18 cellular contexts compared by ENCODE assay signal in the genomic region with DNA sequence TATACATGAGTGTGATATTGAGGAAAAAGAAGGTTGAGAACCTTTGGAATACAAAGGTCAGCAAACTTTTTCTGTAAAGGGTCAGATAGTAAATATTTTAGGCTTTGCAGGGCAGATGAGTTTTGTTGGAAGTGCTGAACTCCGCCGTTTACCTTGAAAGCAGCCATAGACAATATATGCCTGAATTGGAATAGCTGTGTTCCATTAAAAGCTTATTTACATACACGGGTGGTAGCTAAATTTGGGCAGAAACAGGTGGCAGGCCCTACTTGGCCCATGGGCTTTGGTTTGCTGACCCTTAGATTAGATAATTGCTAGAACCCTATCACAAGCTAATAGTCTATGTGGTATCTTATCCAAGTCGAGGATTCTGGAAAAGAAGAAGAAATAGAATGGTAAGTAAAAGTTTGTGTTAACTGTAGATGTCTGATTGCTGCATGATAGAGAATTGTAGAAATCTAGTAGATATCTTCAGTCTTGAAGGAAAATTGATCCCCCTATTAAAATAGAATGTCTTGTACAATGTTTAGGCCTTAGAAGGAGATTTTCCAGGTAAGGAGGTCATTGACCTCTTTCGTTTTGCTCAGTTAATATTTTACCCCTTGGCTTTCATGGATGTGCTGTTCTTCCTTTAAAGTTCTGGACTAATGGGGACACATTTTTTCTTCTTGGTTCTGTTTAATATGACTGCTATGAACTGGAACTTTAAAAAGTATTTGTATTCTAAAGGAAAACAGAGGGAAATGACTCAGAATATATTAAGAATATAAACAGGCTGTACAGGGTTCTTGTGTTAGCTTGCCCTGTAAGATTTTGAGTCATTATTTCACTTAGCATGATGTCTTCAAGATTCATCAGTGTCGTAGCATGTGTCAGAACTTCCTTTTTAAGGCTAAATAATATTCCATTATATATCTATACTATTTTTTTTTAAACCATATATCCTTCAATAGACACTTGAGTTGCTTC. TPM values are rescaled to one million over a fixed set of nuclear protein-coding genes. Genes with fewer than 3 reads are reported as not detected.
DNase-seq lines count a peak whose midpoint lies in the region; ATAC-seq, FAIRE-seq and TF ChIP-seq lines count a peak whose summit lies in the region.
"Had no signal": no experiment of that assay in that cellular context is flagged by ENCODE, and none has a peak within 500 bp of the region (broad histone marks: within the 10 kb centered on the region; RNA-seq: fewer than 3 reads in every experiment).

No MANE protein-coding gene starts in this region.

- H3K9me1 ChIP-seq in endothelial cell of umbilical vein (replicated peaks; ENCODE audit: control insufficient read depth, extremely low read depth, insufficient read depth, low read length) = no peaks in the 10 kb centered on the region

- dilution Hi-C loops in endothelial cell of umbilical vein (cut with MboI; ENCODE audit: extremely low pct_ligation_motif_present, low sequenced_read_pairs) = no loop called here

- H3K4me1 ChIP-seq in DND-41 (ENCODE audit: insufficient read depth, low read length) (peaks cover 9% of the 10 kb centered on the region), Karpas-422 (ENCODE audit: low read length) (peaks cover 32% of the 10 kb centered on the region), endothelial cell of umbilical vein (ENCODE audit: control insufficient read depth, extremely low read depth, insufficient read depth, low read length) (peaks cover 11% of the 10 kb centered on the region)

- intact Hi-C loops in endothelial cell of umbilical vein (cut with micrococcal nuclease) = loop anchor here (1.0 kb wide), 1 partner anchor 8 kb away; a partner anchor contains a TSS
- intact Hi-C loops in natural killer cell (cut with micrococcal nuclease) = no loop called here

- H2AFZ ChIP-seq in DND-41 (ENCODE audit: low read depth, low read length) (no peak overlapping the region), Karpas-422 (ENCODE audit: low read length) (no peak overlapping the region), endothelial cell of umbilical vein (ENCODE audit: low read depth, low read length) (no peak overlapping the region)

- no peak for DNase-seq in DND-41
- DNase-seq in Karpas-422 = peak; percentile 49
- peak; percentile 61 for DNase-seq in endothelial cell of umbilical vein (ENCODE audit: low read depth, low spot score)
- DNase-seq in natural killer cell = no peak
- DNase-seq in SHP77 treated with DMSO at 0.1 percent for 48 hours (lab: John Stamatoyannopoulos, UW) = no peak
- DNase-seq in activated effector memory CD4-positive, alpha-beta T cell treated with Interleukin-2 at 50 U/mL for 16 hours = no peak
- no peak for DNase-seq in midbrain (lab: John Stamatoyannopoulos, UW)
- DNase-seq: activated CD4-positive, alpha-beta T cell treated with anti-CD3 and anti-CD28 coated beads, Interleukin-2, amount 50 U/mL, for 1 hour; activated effector memory CD4-positive, alpha-beta T cell treated with anti-CD3 and anti-CD28 coated beads, Interleukin-2, amount 50 U/mL, for 16 hours; glutamatergic neuron; KG1; left colon; NCI-H524; Peyer's patch; sigmoid colon; stimulated activated naive CD4-positive, alpha-beta T cell had no signal

- peaks cover 88 to 95% of the 10 kb centered on the region in 2 donors for H3K4me1 Mint-ChIP-seq in natural killer cell

- CTCF ChIA-PET in endothelial cell of umbilical vein (lab: Charles Lee) = interaction anchor here (0.7 to 1.6 kb wide), 5 partner anchors 8 to 138 kb away, joined by 3 to 7 read pairs (median 4); a partner anchor contains a TSS

- H3K9me3 ChIP-seq in DND-41 (ENCODE audit: insufficient read depth, low read length, severe bottlenecking) = peaks cover 7% of the 10 kb centered on the region
- peaks cover 6% of the 10 kb centered on the region for H3K9me3 ChIP-seq in Karpas-422 (ENCODE audit: low read length)
- no peaks in the 10 kb centered on the region for H3K9me3 ChIP-seq in endothelial cell of umbilical vein (replicated peaks; ENCODE audit: control insufficient read depth, insufficient read depth, low read length)

- no peak for TF ChIP-seq POLR2A in endothelial cell of umbilical vein (IDR thresholded peaks at IDR 0.05; ENCODE audit: low read depth, low read length)

- H3K4me3 ChIP-seq in DND-41 (ENCODE audit: low read depth in 1 of 2, low read length in 2 of 2) = no peak overlapping the region
- no peak overlapping the region for H3K4me3 ChIP-seq in Karpas-422 (ENCODE audit: low read length)
- no peak overlapping the region for H3K4me3 ChIP-seq in endothelial cell of umbilical vein (replicated peaks in 1 of 3; ENCODE audit: insufficient read depth in 1 of 3, low read depth in 1 of 3, low read length in 3 of 3)
- H3K4me3 ChIP-seq: Peyer's patch, sigmoid colon had no signal

- H3K9me2 ChIP-seq in Karpas-422 (replicated peaks; ENCODE audit: insufficient read depth, low read length) = no peaks in the 10 kb centered on the region

- no peak overlapping the region for H3K9ac ChIP-seq in DND-41 (ENCODE audit: low read depth, low read length)
- no peak overlapping the region for H3K9ac ChIP-seq in Karpas-422 (ENCODE audit: low read length)
- no peak overlapping the region for H3K9ac ChIP-seq in endothelial cell of umbilical vein (replicated peaks; ENCODE audit: extremely low read depth, insufficient read depth, low read length)

- no TSS peak for BruUV-seq in endothelial cell of umbilical vein (replicated peaks; lab: Mats Ljungman, UMichigan)

- H4K20me1 ChIP-seq in DND-41 (ENCODE audit: insufficient read depth, low read length) (peaks cover 87% of the 10 kb centered on the region), Karpas-422 (ENCODE audit: insufficient read depth, low read depth, low read length) (peaks cover 31% of the 10 kb centered on the region), endothelial cell of umbilical vein (replicated peaks; ENCODE audit: control insufficient read depth, extremely low read depth, insufficient read depth, low read length) (peaks cover 32% of the 10 kb centered on the region)

- FAIRE-seq in endothelial cell of umbilical vein (lab: Jason Lieb, UNC) = no peak
- FAIRE-seq: urothelium cell line had no signal

- H3K27me3 ChIP-seq in DND-41 (ENCODE audit: insufficient read depth, low read length, poor library complexity) (no peaks in the 10 kb centered on the region), Karpas-422 (ENCODE audit: low read length) (no peaks in the 10 kb centered on the region), endothelial cell of umbilical vein (ENCODE audit: control insufficient read depth in 2 of 2, insufficient read depth in 2 of 2, low read length in 2 of 2) (no peaks in the 10 kb centered on the region)
- H3K27me3 ChIP-seq: Peyer's patch, sigmoid colon had no signal

- H3K79me2 ChIP-seq in DND-41 (ENCODE audit: insufficient read depth, low read length) (peaks cover 100% of the 10 kb centered on the region), Karpas-422 (ENCODE audit: low read length) (peaks cover 100% of the 10 kb centered on the region), endothelial cell of umbilical vein (ENCODE audit: control insufficient read depth, insufficient read depth, low read length) (peaks cover 100% of the 10 kb centered on the region)

- TF ChIP-seq CTCF in DND-41 (IDR thresholded peaks at IDR 0.05; ENCODE audit: borderline replicate concordance, extremely low read depth, low read length, poor library complexity, severe bottlenecking) (no peak), endothelial cell of umbilical vein (IDR thresholded peaks at IDR 0.05; ENCODE audit: extremely low read depth in 1 of 2, insufficient read depth in 1 of 2, low read depth in 1 of 2, low read length in 2 of 2) (no peak), natural killer cell (IDR thresholded peaks at IDR 0.05) (no peak)

- H3K36me3 Mint-ChIP-seq in natural killer cell = peaks cover 16% of the 10 kb centered on the region

- no peak overlapping the region for H3K4me3 Mint-ChIP-seq in natural killer cell
- H3K4me3 Mint-ChIP-seq: nephron had no signal

- POLR2A ChIA-PET in endothelial cell of umbilical vein (lab: Charles Lee) = interaction anchor here (1.5 kb wide), 1 partner anchor 9 kb away, joined by 3 read pairs; no protein-coding TSS in a partner anchor

- peak overlapping the region; percentile 8 to 32 for H3K27ac Mint-ChIP-seq in natural killer cell
- H3K27ac Mint-ChIP-seq: nephron had no signal

- H3K9me3 Mint-ChIP-seq in natural killer cell = peaks cover 3 to 6% of the 10 kb centered on the region in 2 donors

- H3K27me3 Mint-ChIP-seq in natural killer cell (ENCODE audit: low read depth in 2 of 2) = no peaks in the 10 kb centered on the region

- H3K4me2 ChIP-seq in DND-41 (ENCODE audit: insufficient read depth, low read length) (peak overlapping the region; percentile 5; the same call in 1 of the 2 replicates), Karpas-422 (ENCODE audit: low read depth, low read length, poor library complexity, severe bottlenecking) (peak overlapping the region; percentile 15), endothelial cell of umbilical vein (ENCODE audit: insufficient read depth, low read length) (peak overlapping the region; percentile 42)

- ATAC-seq in DND-41 (ENCODE audit: insufficient read depth, low read depth) (no peak), natural killer cell (peak in 1 of 3 donors; percentile 34)
- ATAC-seq: left colon had no signal

- H3K27ac ChIP-seq in DND-41 (ENCODE audit: low read length) = no peak overlapping the region
- H3K27ac ChIP-seq in Karpas-422 (ENCODE audit: low read length) = no peak overlapping the region
- peak overlapping the region; percentile 17 for H3K27ac ChIP-seq in endothelial cell of umbilical vein (ENCODE audit: insufficient read depth, low read depth, low read length)
- H3K27ac ChIP-seq: Peyer's patch, sigmoid colon had no signal

- H3K36me3 ChIP-seq in DND-41 (ENCODE audit: insufficient read depth, low read length) = peaks cover 14% of the 10 kb centered on the region
- H3K36me3 ChIP-seq in Karpas-422 (ENCODE audit: insufficient read depth, low read length) = peaks cover 23% of the 10 kb centered on the region
- H3K36me3 ChIP-seq in endothelial cell of umbilical vein (ENCODE audit: control insufficient read depth in 2 of 2, extremely low read depth in 1 of 2, insufficient read depth in 2 of 2, low read length in 2 of 2) = peaks cover 0 to 2% of the 10 kb centered on the region in 2 experiments

TF ChIP-seq in endothelial cell of umbilical vein, 7 proteins besides CTCF, POLR2A, EP300 and RAD21 (continues in another document):
- peak; percentile 93 for TF ChIP-seq FOS (IDR thresholded peaks at IDR 0.05; ENCODE audit: borderline replicate concordance, insufficient read depth, low read length)
- no peak for TF ChIP-seq MYC (IDR thresholded peaks at IDR 0.05; ENCODE audit: low read depth, low read length)

RNA-seq across cellular contexts. Expression of a gene that starts 8.0 kb away (rescaled TPM):
- 33.0 and 34.4 TPM in 2 replicates for total RNA-seq in Karpas-422 (2014; rRNA removed; shearing (Covaris generic); ENCODE audit: low replicate concordance)
- 62.9 and 68.2 TPM in 2 replicates for total RNA-seq in endothelial cell of umbilical vein
- polyA plus RNA-seq in endothelial cell of umbilical vein = 16.2 and 18.1 TPM in 2 replicates
- 7.1 and 8.3 TPM in 2 replicates for polyA plus RNA-seq in endothelial cell of umbilical vein (2011; cell fraction: cytosol; rRNA removed)
- polyA plus RNA-seq in endothelial cell of umbilical vein (2011; cell fraction: nucleus; rRNA removed) = 70.0 and 70.8 TPM in 2 replicates
- polyA plus RNA-seq in endothelial cell of umbilical vein (2012) = 18.0 and 18.1 TPM in 2 replicates
- polyA minus RNA-seq in endothelial cell of umbilical vein = 27.9 TPM in 2 replicates
- polyA minus RNA-seq in endothelial cell of umbilical vein (2011; cell fraction: cytosol; rRNA and poly(A)+ RNA removed) = 24.6 TPM
- 77.2 and 93.3 TPM in 2 replicates for polyA minus RNA-seq in endothelial cell of umbilical vein (2011; cell fraction: nucleus; rRNA and poly(A)+ RNA removed)
- 100 to 1,000 TPM; 161 to 182 (median 182) TPM for total RNA-seq in natural killer cell

Comparison
In these comparisons a context has a peak if more than half of its experiments do, and no peak if none do; other contexts are left out.
1. DNase-seq: peak in Karpas-422 (single experiment) and endothelial cell of umbilical vein (single experiment); none in DND-41 (single experiment), natural killer cell (single experiment), SHP77 treated with DMSO at 0.1 percent for 48 hours (single experiment), activated effector memory CD4-positive, alpha-beta T cell treated with Interleukin-2 at 50 U/mL for 16 hours (single experiment) and midbrain (single experiment).
2. Peak in every context shown above with its lines, with median percentiles within 50 percentile points of each other: H3K4me2 ChIP-seq.